In genomic region chr16:86299882-86300490, GRCh38 we compare ENCODE assay signal across 20 cellular contexts.
"Had no signal": no experiment of that assay in that cellular context is flagged by ENCODE, and none has a peak within 500 bp of the region (broad histone marks: within the 10 kb centered on the region; RNA-seq: fewer than 3 reads in every experiment).

No MANE protein-coding gene starts in this region.

- H3K4me1 Mint-ChIP-seq: activated CD4-positive, alpha-beta memory T cell treated with anti-CD3 and anti-CD28 coated beads, Interleukin-2, amount 10 ng/mL, durations not matched to agents 7 days and 5 days; activated CD8-positive, alpha-beta memory T cell treated with anti-CD3 and anti-CD28 coated beads, Interleukin-2, amount 10 ng/mL, durations not matched to agents 7 days and 5 days; activated T-helper 17 cell treated with anti-CD3 and anti-CD28 coated beads, Interleukin-2, amount 50 U/mL, for 72 hours had no signal

- H3K4me3 Mint-ChIP-seq: activated CD4-positive, alpha-beta memory T cell treated with anti-CD3 and anti-CD28 coated beads, Interleukin-2, amount 10 ng/mL, durations not matched to agents 7 days and 5 days; activated CD8-positive, alpha-beta memory T cell treated with anti-CD3 and anti-CD28 coated beads, Interleukin-2, amount 10 ng/mL, durations not matched to agents 7 days and 5 days; activated naive CD8-positive, alpha-beta T cell treated with anti-CD3 and anti-CD28 coated beads for 36 hours; activated T-helper 17 cell treated with anti-CD3 and anti-CD28 coated beads, Interleukin-2, amount 50 U/mL, for 72 hours; stimulated activated memory B cell treated with anti-CD40 and anti-IgM and Interleukin-4, amounts not matched to agents 10 μg/mL and 1 μg/mL and 100 μg/mL, for 72 hours had no signal

- H3K9me3 Mint-ChIP-seq: activated CD4-positive, alpha-beta memory T cell treated with anti-CD3 and anti-CD28 coated beads, Interleukin-2, amount 10 ng/mL, durations not matched to agents 7 days and 5 days; activated naive CD8-positive, alpha-beta T cell treated with anti-CD3 and anti-CD28 coated beads for 36 hours; activated T-helper 17 cell treated with anti-CD3 and anti-CD28 coated beads, Interleukin-2, amount 50 U/mL, for 72 hours; stimulated activated memory B cell treated with anti-CD40 and anti-IgM and Interleukin-4, amounts not matched to agents 10 μg/mL and 1 μg/mL and 100 μg/mL, for 72 hours had no signal

- DNase-seq: activated CD4-positive, alpha-beta memory T cell treated with anti-CD3 and anti-CD28 coated beads, Interleukin-2, amount 10 ng/mL, durations not matched to agents 7 days and 5 days; activated CD4-positive, alpha-beta T cell treated with anti-CD3 and anti-CD28 coated beads for 48 hours; activated CD4-positive, CD25-positive, alpha-beta regulatory T cell; activated CD8-positive, alpha-beta memory T cell treated with anti-CD3 and anti-CD28 coated beads, Interleukin-2, amount 10 ng/mL, durations not matched to agents 7 days and 5 days; activated naive CD4-positive, alpha-beta T cell; activated naive CD8-positive, alpha-beta T cell treated with anti-CD3 and anti-CD28 coated beads for 36 hours; amniotic stem cell; lower lobe of right lung; midbrain; psoas muscle; spleen; stimulated activated CD4-positive, alpha-beta T cell treated with anti-CD3 and anti-CD28 coated beads, Interleukin-4, amount 100 ng/mL, for 4 hours; T-helper 1 cell; T-helper 9 cell; uterus had no signal

- H3K36me3 ChIP-seq: lower lobe of right lung, spleen, thoracic aorta, uterus had no signal

- FAIRE-seq: keratinocyte had no signal

- ATAC-seq: activated CD8-positive, alpha-beta memory T cell treated with anti-CD3 and anti-CD28 coated beads, Interleukin-2, amount 10 ng/mL, durations not matched to agents 7 days and 5 days; activated T-helper 17 cell treated with anti-CD3 and anti-CD28 coated beads, Interleukin-2, amount 50 U/mL, for 72 hours; lower lobe of right lung; psoas muscle; sciatic nerve; stimulated activated memory B cell treated with anti-CD40 and anti-IgM and Interleukin-4, amounts not matched to agents 10 μg/mL and 1 μg/mL and 100 μg/mL, for 72 hours had no signal

- H3K27me3 ChIP-seq: uterus had no signal

- H3K36me3 Mint-ChIP-seq: activated CD8-positive, alpha-beta memory T cell treated with anti-CD3 and anti-CD28 coated beads, Interleukin-2, amount 10 ng/mL, durations not matched to agents 7 days and 5 days; activated naive CD8-positive, alpha-beta T cell treated with anti-CD3 and anti-CD28 coated beads for 36 hours; stimulated activated memory B cell treated with anti-CD40 and anti-IgM and Interleukin-4, amounts not matched to agents 10 μg/mL and 1 μg/mL and 100 μg/mL, for 72 hours had no signal

- H3K4me3 ChIP-seq: psoas muscle, spleen, thoracic aorta, uterus had no signal

- H3K27ac ChIP-seq: psoas muscle, spleen, thoracic aorta had no signal

- H3K4me1 ChIP-seq: psoas muscle had no signal

- H3K9me3 ChIP-seq: lower lobe of right lung, psoas muscle, spleen, thoracic aorta, uterus had no signal

- H3K27ac Mint-ChIP-seq: activated CD4-positive, alpha-beta memory T cell treated with anti-CD3 and anti-CD28 coated beads, Interleukin-2, amount 10 ng/mL, durations not matched to agents 7 days and 5 days; activated CD8-positive, alpha-beta memory T cell treated with anti-CD3 and anti-CD28 coated beads, Interleukin-2, amount 10 ng/mL, durations not matched to agents 7 days and 5 days; activated naive CD8-positive, alpha-beta T cell treated with anti-CD3 and anti-CD28 coated beads for 36 hours; activated T-helper 17 cell treated with anti-CD3 and anti-CD28 coated beads, Interleukin-2, amount 50 U/mL, for 72 hours; stimulated activated memory B cell treated with anti-CD40 and anti-IgM and Interleukin-4, amounts not matched to agents 10 μg/mL and 1 μg/mL and 100 μg/mL, for 72 hours had no signal
